11 cellular contexts compared by ENCODE assay signal in the genomic region with DNA sequence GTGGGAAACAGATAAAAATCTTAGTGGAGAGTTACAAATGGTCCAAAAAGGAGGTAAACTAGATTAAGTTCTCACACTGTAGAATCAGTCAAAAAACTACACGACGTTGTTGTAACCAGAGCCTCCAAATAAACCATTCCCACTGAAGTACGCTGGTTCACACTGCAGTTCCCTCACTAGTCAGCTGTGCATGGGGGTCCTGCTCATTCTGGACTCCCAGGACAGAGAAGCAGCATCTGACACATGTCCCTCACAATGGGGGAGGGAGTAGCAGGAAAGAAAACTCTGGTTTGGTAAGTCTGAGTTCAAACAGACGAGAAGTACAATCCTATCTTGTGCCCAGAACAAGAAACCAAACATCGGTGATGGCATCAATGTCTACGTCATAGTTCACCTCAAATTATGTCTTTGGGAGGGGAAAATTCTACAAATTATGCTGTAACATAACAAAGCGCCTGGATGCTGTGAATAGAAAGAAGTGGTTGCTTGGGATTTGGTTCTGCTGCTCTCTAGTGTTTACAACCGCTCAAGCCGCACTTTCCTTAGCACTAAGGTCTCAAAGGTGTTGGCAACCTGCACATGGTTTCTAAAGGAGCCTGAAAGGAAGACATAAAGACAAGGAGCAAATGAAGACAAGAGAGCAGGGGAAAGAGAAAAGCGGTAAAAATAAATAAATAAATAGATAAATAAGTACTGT.
DNase-seq lines count a peak whose midpoint lies in the region; ATAC-seq, FAIRE-seq and TF ChIP-seq lines count a peak whose summit lies in the region.
"Had no signal": no experiment of that assay in that cellular context is flagged by ENCODE, and none has a peak within 500 bp of the region (broad histone marks: within the 10 kb centered on the region; RNA-seq: fewer than 3 reads in every experiment).

No MANE protein-coding gene starts in this region.

- TF ChIP-seq CTCF in bronchial epithelial cell (IDR thresholded peaks at IDR 0.05; ENCODE audit: insufficient read depth, low read length, severe bottlenecking) (peak; percentile 42), omental fat pad (IDR thresholded peaks at IDR 0.05) (no peak)

- no peak overlapping the region for H3K4me3 ChIP-seq in bronchial epithelial cell (ENCODE audit: low read depth, low read length)

- DNase-seq in DMS114 treated with DMSO at 0.1 percent for 48 hours (lab: John Stamatoyannopoulos, UW; ENCODE audit: unreplicated experiment) (peak; percentile 24), M059J (ENCODE audit: low read depth) (peak; percentile 15), bronchial epithelial cell (ENCODE audit: low read depth) (peak; percentile 39), lung microvascular endothelial cell (ENCODE audit: low read depth in 2 of 2) (peak; percentile 14 to 33), SHP77 (lab: John Stamatoyannopoulos, UW) (no peak), NCI-H187 (lab: John Stamatoyannopoulos, UW) (no peak), omental fat pad (ENCODE audit: low spot score) (no peak)
- DNase-seq: foreskin fibroblast, NCI-H1694 treated with DMSO at 0.1 percent for 48 hours, Right ventricle myocardium superior had no signal

- no peaks in the 10 kb centered on the region for H3K36me3 ChIP-seq in bronchial epithelial cell (ENCODE audit: control insufficient read depth, insufficient read depth, low read length)

- H3K27me3 ChIP-seq in bronchial epithelial cell (ENCODE audit: control insufficient read depth, insufficient read depth, low read length): no peaks in the 10 kb centered on the region

- ATAC-seq in omental fat pad (ENCODE audit: low FRiP score) (no peak), HG03159 (IDR thresholded peaks at IDR 0.05; ENCODE audit: unreplicated experiment) (no peak)

- FAIRE-seq in bronchial epithelial cell (lab: Jason Lieb, UNC): no peak

Comparison
In these comparisons a context has a peak if more than half of its experiments do, and no peak if none do; other contexts are left out.
1. DNase-seq: peak in DMS114 treated with DMSO at 0.1 percent for 48 hours (single experiment), M059J (single experiment), bronchial epithelial cell (single experiment) and lung microvascular endothelial cell (2 of 2); none in SHP77 (0 of 2), NCI-H187 (0 of 2) and omental fat pad (single experiment).